27 cellular contexts compared by ENCODE assay signal in genomic region chr4:126396121-126396520, GRCh38.
DNase-seq lines count a peak whose midpoint lies in the region; ATAC-seq, FAIRE-seq and TF ChIP-seq lines count a peak whose summit lies in the region.
"Had no signal": no experiment of that assay in that cellular context is flagged by ENCODE, and none has a peak within 500 bp of the region (broad histone marks: within the 10 kb centered on the region; RNA-seq: fewer than 3 reads in every experiment).

No MANE protein-coding gene starts in this region.

- no TSS peak for BruUV-seq in MCF 10A (replicated peaks; lab: Mats Ljungman, UMichigan)

- CTCF ChIA-PET in MCF 10A (lab: Yijun Ruan, JAX): interaction anchor here (0.6 to 1.3 kb wide), 3 partner anchors 8 to 1000 kb away, joined by 3 to 6 read pairs (median 3); no protein-coding TSS in a partner anchor

- no peaks in the 10 kb centered on the region for H3K9me3 ChIP-seq in breast epithelium
- H3K9me3 ChIP-seq: BE2C, BLaER1 had no signal

- H3K36me3 Mint-ChIP-seq in MCF 10A (ENCODE audit: insufficient read depth, unreplicated experiment): no peaks in the 10 kb centered on the region
- no peaks in the 10 kb centered on the region for H3K36me3 Mint-ChIP-seq in nephron progenitor cell (ENCODE audit: low read depth)
- H3K36me3 Mint-ChIP-seq: CD14-positive monocyte; CD4-positive, alpha-beta memory T cell; CD4-positive, CD25-positive, alpha-beta regulatory T cell had no signal

- POLR2A ChIA-PET in MCF 10A (lab: Yijun Ruan, JAX): interaction anchor here (0.5 to 1.4 kb wide), 5 partner anchors 14 to 1891 kb away, joined by 3 to 4 read pairs (median 3); partner anchors contain the start of gene PGRMC2

- no peaks in the 10 kb centered on the region for H3K27me3 ChIP-seq in breast epithelium
- H3K27me3 ChIP-seq: BE2C, BLaER1 had no signal

- H3K4me3 ChIP-seq in breast epithelium (no peak overlapping the region), lower leg skin (ENCODE audit: low read depth, poor library complexity, severe bottlenecking) (peak overlapping the region; percentile 14)
- H3K4me3 ChIP-seq: BLaER1, GM12878 had no signal

- no peak for TF ChIP-seq CTCF in MCF 10A (IDR thresholded peaks at IDR 0.05; ENCODE audit: unreplicated experiment)
- TF ChIP-seq CTCF in breast epithelium (IDR thresholded peaks at IDR 0.05): no peak
- TF ChIP-seq CTCF in lower leg skin (IDR thresholded peaks at IDR 0.05): no peak
- TF ChIP-seq CTCF in nephron progenitor cell (IDR thresholded peaks at IDR 0.05): no peak

- no peak for DNase-seq in MCF 10A (ENCODE audit: unreplicated experiment)
- no peak for DNase-seq in breast epithelium (ENCODE audit: low spot score in 2 of 2)
- no peak for DNase-seq in lower leg skin (ENCODE audit: low spot score in 2 of 2)
- no peak for DNase-seq in nephron progenitor cell
- DNase-seq in H54 (ENCODE audit: insufficient read length, low spot score): no peak
- DNase-seq in NCI-H526 treated with DMSO at 0.1 percent for 48 hours (lab: John Stamatoyannopoulos, UW): no peak
- DNase-seq: 8988T; ACHN; BE2C; C1 segment of cervical spinal cord; CD4-positive, alpha-beta memory T cell; CD4-positive, CD25-positive, alpha-beta regulatory T cell; CD8-positive, alpha-beta memory T cell; COR-L47; DMS 273 treated with DMSO at 0.1 percent for 48 hours; DMS153; DMS79; DND-41; EL; GDM1 had no signal

- no peaks in the 10 kb centered on the region for H3K4me1 ChIP-seq in breast epithelium
- H3K4me1 ChIP-seq: BE2C, BLaER1 had no signal

- peaks cover 12% of the 10 kb centered on the region for H3K4me1 Mint-ChIP-seq in MCF 10A (ENCODE audit: insufficient read depth, unreplicated experiment)
- peaks cover 5% of the 10 kb centered on the region for H3K4me1 Mint-ChIP-seq in nephron progenitor cell
- H3K4me1 Mint-ChIP-seq: CD14-positive monocyte; CD4-positive, alpha-beta memory T cell; CD4-positive, CD25-positive, alpha-beta regulatory T cell; CD8-positive, alpha-beta memory T cell had no signal

- no peak overlapping the region for H3K27ac ChIP-seq in breast epithelium
- H3K27ac ChIP-seq: BLaER1 had no signal

- no peak for FAIRE-seq in H54 (lab: Jason Lieb, UNC)
- FAIRE-seq: A204.1, GM12878, GM12892, GM18507 had no signal

- no peaks in the 10 kb centered on the region for H3K36me3 ChIP-seq in breast epithelium
- H3K36me3 ChIP-seq: BE2C, BLaER1 had no signal

- intact Hi-C loops in MCF 10A (cut with micrococcal nuclease) (loop anchor here (10.0 kb wide), 1 partner anchor 209 kb away; no protein-coding TSS in a partner anchor), breast epithelium (cut with DNase I; ENCODE audit: low total_unique reads) (no loop called here), lower leg skin (cut with DNase I; ENCODE audit: low total_unique reads) (no loop called here)

- H3K4me3 Mint-ChIP-seq in MCF 10A (ENCODE audit: unreplicated experiment) (no peak overlapping the region), nephron progenitor cell (no peak overlapping the region)
- H3K4me3 Mint-ChIP-seq: CD14-positive monocyte; CD4-positive, alpha-beta memory T cell; CD4-positive, CD25-positive, alpha-beta regulatory T cell; CD8-positive, alpha-beta memory T cell had no signal

- ATAC-seq in GM21515 (IDR thresholded peaks at IDR 0.05; ENCODE audit: unreplicated experiment): no peak

- TF ChIP-seq POLR2A in breast epithelium (IDR thresholded peaks at IDR 0.05) (no peak), lower leg skin (IDR thresholded peaks at IDR 0.05) (no peak), H54 (IDR thresholded peaks at IDR 0.05; ENCODE audit: low read depth, low read length) (no peak)

- H3K27ac Mint-ChIP-seq in MCF 10A (ENCODE audit: low read depth, unreplicated experiment): peak overlapping the region; percentile 29
- peak overlapping the region; percentile 81 for H3K27ac Mint-ChIP-seq in nephron progenitor cell
- H3K27ac Mint-ChIP-seq: CD14-positive monocyte; CD4-positive, alpha-beta memory T cell; CD4-positive, CD25-positive, alpha-beta regulatory T cell; CD8-positive, alpha-beta memory T cell had no signal

- 84 to 85% methylated on average over 3 of the region's 3 CpGs for WGBS in lower leg skin, 2 donors

- H3K9me3 Mint-ChIP-seq in MCF 10A (ENCODE audit: unreplicated experiment) (no peaks in the 10 kb centered on the region), nephron progenitor cell (no peaks in the 10 kb centered on the region)

- no peaks in the 10 kb centered on the region for H3K27me3 Mint-ChIP-seq in MCF 10A (ENCODE audit: insufficient read depth, unreplicated experiment)
- H3K27me3 Mint-ChIP-seq in nephron progenitor cell (ENCODE audit: low read depth, poor library complexity): no peaks in the 10 kb centered on the region
- H3K27me3 Mint-ChIP-seq: CD4-positive, alpha-beta memory T cell; CD4-positive, CD25-positive, alpha-beta regulatory T cell; CD8-positive, alpha-beta memory T cell had no signal
